13 cellular contexts compared by ENCODE assay signal in the genomic region with DNA sequence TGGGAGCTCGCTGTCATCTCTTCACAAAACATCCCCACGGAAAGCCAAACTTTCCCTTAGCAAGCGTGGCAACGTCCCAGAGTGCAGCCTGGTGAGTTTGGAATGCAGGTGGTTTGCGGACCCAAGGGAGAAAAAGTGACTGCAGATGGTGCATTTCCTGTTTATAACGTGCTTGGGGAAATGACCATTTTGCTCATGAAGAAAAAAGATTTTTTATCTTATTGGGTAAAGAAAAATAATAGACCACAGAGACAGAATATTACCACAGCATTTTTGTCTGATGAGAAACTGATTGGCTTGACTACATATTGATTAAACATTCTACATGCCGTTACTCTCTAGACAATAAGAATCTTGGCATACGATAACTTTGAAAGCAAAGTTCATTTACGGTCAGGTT.
DNase-seq lines count a peak whose midpoint lies in the region; ATAC-seq and TF ChIP-seq lines count a peak whose summit lies in the region.
"Had no signal": no experiment of that assay in that cellular context is flagged by ENCODE, and none has a peak within 500 bp of the region (broad histone marks: within the 10 kb centered on the region; RNA-seq: fewer than 3 reads in every experiment).

No MANE protein-coding gene starts in this region.

- no peaks in the 10 kb centered on the region for H3K9me2 ChIP-seq in GM23248 (ENCODE audit: insufficient read depth)

- H2AFZ ChIP-seq in GM23248: no peak overlapping the region
- H2AFZ ChIP-seq: parathyroid adenoma had no signal

- TF ChIP-seq POLR2A in heart left ventricle (IDR thresholded peaks at IDR 0.05): no peak

- peak overlapping the region; percentile 41 for H3K4me3 ChIP-seq in GM23248
- H3K4me3 ChIP-seq in heart left ventricle: no peak overlapping the region
- no peak overlapping the region for H3K4me3 ChIP-seq in tibial artery
- H3K4me3 ChIP-seq: stomach had no signal

- intact Hi-C loops in heart left ventricle (cut with DNase I): loop anchor here in 2 of 10 donors (2.0 to 5.0 kb wide), 2 partner anchors 57 to 110 kb away; no protein-coding TSS in a partner anchor
- intact Hi-C loops in tibial artery (cut with DNase I; ENCODE audit: low total_unique reads): loop anchor here (2.0 kb wide), 1 partner anchor 69 kb away; no protein-coding TSS in a partner anchor

- peaks cover 59% of the 10 kb centered on the region for H3F3A ChIP-seq in GM23248 (ENCODE audit: insufficient read depth)

- H3K9ac ChIP-seq in GM23248: peak overlapping the region; percentile 74
- H3K9ac ChIP-seq: parathyroid adenoma had no signal

- 2 to 3% methylated on average over 9 of the region's 9 CpGs for WGBS in GM23248 (ENCODE audit: low coverage in 1 of 2, low lambda C conversion rate in 2 of 2, missing lambda C conversion rate in 2 of 2), 2 experiments
- 48 to 61% (median 59%) methylated on average over 9 of the region's 9 CpGs for WGBS in heart left ventricle, 4 donors

- peak; percentile 89 for DNase-seq in GM23248
- peak; percentile 29 for DNase-seq in amniotic epithelial cell (ENCODE audit: low read depth)
- peak in 1 of 5 donors; percentile 65 for DNase-seq in heart left ventricle
- no peak for DNase-seq in tibial artery
- no peak for DNase-seq in hypothalamus (lab: John Stamatoyannopoulos, UW)
- no peak for DNase-seq in anterior cingulate cortex (lab: John Stamatoyannopoulos, UW)
- DNase-seq: DMS53; effector CD4-positive, alpha-beta T cell; midbrain; MM.1S; stomach had no signal

- no peaks in the 10 kb centered on the region for H3K79me2 ChIP-seq in GM23248 (ENCODE audit: insufficient read depth)
- H3K79me2 ChIP-seq: parathyroid adenoma had no signal

- TF ChIP-seq CTCF in heart left ventricle (IDR thresholded peaks at IDR 0.05) (no peak), tibial artery (IDR thresholded peaks at IDR 0.05) (no peak)

- H3K9me3 ChIP-seq in GM23248 (ENCODE audit: low read depth) (no peaks in the 10 kb centered on the region), heart left ventricle (no peaks in the 10 kb centered on the region), tibial artery (no peaks in the 10 kb centered on the region)
- H3K9me3 ChIP-seq: stomach had no signal

- in situ Hi-C loops in GM23248 (cut with MboI): no loop called here

- H3K27ac ChIP-seq in GM23248 (peak overlapping the region; percentile 87), heart left ventricle (peak overlapping the region in 10 of 12 donors; percentile 8 to 81 (median 54)), tibial artery (peak overlapping the region; percentile 20 to 42)
- H3K27ac ChIP-seq: parathyroid adenoma had no signal

- no peaks in the 10 kb centered on the region for H3K36me3 ChIP-seq in GM23248 (ENCODE audit: low read depth)
- no peaks in the 10 kb centered on the region for H3K36me3 ChIP-seq in heart left ventricle
- H3K36me3 ChIP-seq in tibial artery: no peaks in the 10 kb centered on the region
- H3K36me3 ChIP-seq: stomach had no signal

- peaks cover 63% of the 10 kb centered on the region for H3K4me1 ChIP-seq in GM23248 (ENCODE audit: insufficient read depth)
- H3K4me1 ChIP-seq in heart left ventricle: peaks cover 0 to 33% (median 6%) of the 10 kb centered on the region in 12 donors
- peaks cover 0 to 32% (median 21%) of the 10 kb centered on the region in 4 donors for H3K4me1 ChIP-seq in tibial artery
- H3K4me1 ChIP-seq: parathyroid adenoma had no signal

- H4K20me1 ChIP-seq in GM23248 (ENCODE audit: insufficient read depth): no peaks in the 10 kb centered on the region

- ATAC-seq in heart left ventricle (peak in 2 of 4 donors; percentile 44 to 69), HG03439 (IDR thresholded peaks at IDR 0.05; ENCODE audit: unreplicated experiment) (no peak)

- H3K27me3 ChIP-seq in GM23248 (replicated peaks; ENCODE audit: insufficient read depth): no peaks in the 10 kb centered on the region
- H3K27me3 ChIP-seq in heart left ventricle: no peaks in the 10 kb centered on the region
- no peaks in the 10 kb centered on the region for H3K27me3 ChIP-seq in tibial artery

- H3K4me2 ChIP-seq in GM23248 (ENCODE audit: unreplicated experiment): peak overlapping the region; percentile 79

Comparison
In these comparisons a context has a peak if more than half of its experiments do, and no peak if none do; other contexts are left out.
1. DNase-seq: peak in GM23248 (single experiment) and amniotic epithelial cell (single experiment); none in tibial artery (0 of 2), hypothalamus (0 of 51) and anterior cingulate cortex (0 of 58).
2. H3K27ac ChIP-seq: peak in every context shown above with its lines; median percentile 87 in GM23248; 54 in heart left ventricle; 31 in tibial artery.